ENCODE assay signal across 9 cellular contexts in genomic region chr2:224764565-224765236, GRCh38. TPM values are rescaled to one million over a fixed set of nuclear protein-coding genes. Genes with fewer than 3 reads are reported as not detected.
A peak's percentile ranks its signal among the peaks of the same experiment; 100 is the strongest.
DNase-seq lines count a peak whose midpoint lies in the region; ATAC-seq lines count a peak whose summit lies in the region.
"Had no signal": no experiment of that assay in that cellular context is flagged by ENCODE, and none has a peak within 500 bp of the region (broad histone marks: within the 10 kb centered on the region; RNA-seq: fewer than 3 reads in every experiment).

No MANE protein-coding gene starts in this region.

- H3K27me3 Mint-ChIP-seq in activated naive CD4-positive, alpha-beta T cell treated with anti-CD3 and anti-CD28 coated beads, Interleukin-2, amount 50 U/mL, for 24 hours, result no peaks in the 10 kb centered on the region
- no peaks in the 10 kb centered on the region for H3K27me3 Mint-ChIP-seq in stimulated activated naive B cell treated with anti-CD40 and anti-IgM and Interleukin-4, amounts not matched to agents 10 μg/mL and 1 μg/mL and 100 μg/mL, for 72 hours

- H3K9me3 Mint-ChIP-seq in activated naive CD4-positive, alpha-beta T cell treated with anti-CD3 and anti-CD28 coated beads, Interleukin-2, amount 50 U/mL, for 24 hours, result no peaks in the 10 kb centered on the region
- H3K9me3 Mint-ChIP-seq in stimulated activated naive B cell treated with anti-CD40 and anti-IgM and Interleukin-4, amounts not matched to agents 10 μg/mL and 1 μg/mL and 100 μg/mL, for 72 hours, result peaks cover 13 to 15% of the 10 kb centered on the region in 2 donors

- ATAC-seq in HG02623 (IDR thresholded peaks at IDR 0.05; ENCODE audit: unreplicated experiment) (peak; percentile 76), left ventricle myocardium superior (no peak), HG03439 (IDR thresholded peaks at IDR 0.05; ENCODE audit: unreplicated experiment) (no peak)
- ATAC-seq in stimulated activated naive B cell treated with anti-CD40 and anti-IgM and Interleukin-4, amounts not matched to agents 10 μg/mL and 1 μg/mL and 100 μg/mL, for 72 hours (replicated peaks), result peak; percentile 66 to 70

- intact Hi-C loops in left ventricle myocardium superior (cut with micrococcal nuclease), result no loop called here

- H3K4me3 Mint-ChIP-seq in activated naive CD4-positive, alpha-beta T cell treated with anti-CD3 and anti-CD28 coated beads, Interleukin-2, amount 50 U/mL, for 24 hours, result no peak overlapping the region
- no peak overlapping the region for H3K4me3 Mint-ChIP-seq in stimulated activated naive B cell treated with anti-CD40 and anti-IgM and Interleukin-4, amounts not matched to agents 10 μg/mL and 1 μg/mL and 100 μg/mL, for 72 hours

- H3K27ac Mint-ChIP-seq in activated naive CD4-positive, alpha-beta T cell treated with anti-CD3 and anti-CD28 coated beads, Interleukin-2, amount 50 U/mL, for 24 hours, result peak overlapping the region; percentile 71
- H3K27ac Mint-ChIP-seq in stimulated activated naive B cell treated with anti-CD40 and anti-IgM and Interleukin-4, amounts not matched to agents 10 μg/mL and 1 μg/mL and 100 μg/mL, for 72 hours, result peak overlapping the region; percentile 95

- H3K36me3 Mint-ChIP-seq in activated naive CD4-positive, alpha-beta T cell treated with anti-CD3 and anti-CD28 coated beads, Interleukin-2, amount 50 U/mL, for 24 hours, result peaks cover 72% of the 10 kb centered on the region
- H3K36me3 Mint-ChIP-seq in stimulated activated naive B cell treated with anti-CD40 and anti-IgM and Interleukin-4, amounts not matched to agents 10 μg/mL and 1 μg/mL and 100 μg/mL, for 72 hours, result peaks cover 84 to 92% of the 10 kb centered on the region in 2 donors

- H3K4me1 Mint-ChIP-seq in activated naive CD4-positive, alpha-beta T cell treated with anti-CD3 and anti-CD28 coated beads, Interleukin-2, amount 50 U/mL, for 24 hours, result peaks cover 51% of the 10 kb centered on the region
- H3K4me1 Mint-ChIP-seq in stimulated activated naive B cell treated with anti-CD40 and anti-IgM and Interleukin-4, amounts not matched to agents 10 μg/mL and 1 μg/mL and 100 μg/mL, for 72 hours, result peaks cover 19 to 24% of the 10 kb centered on the region in 2 donors

- no peak for DNase-seq in activated naive CD4-positive, alpha-beta T cell (lab: John Stamatoyannopoulos, UW)
- DNase-seq in NAMALWA (ENCODE audit: low spot score) (peak; percentile 47), left ventricle myocardium superior (no peak), anterior cingulate cortex (lab: John Stamatoyannopoulos, UW) (no peak)
- DNase-seq in stimulated activated naive B cell treated with anti-CD40 and anti-IgM and Interleukin-4, amounts not matched to agents 10 μg/mL and 1 μg/mL and 100 μg/mL, for 72 hours, result no peak

RNA-seq across cellular contexts. Expression of gene CCDC195, which starts 48.5 kb away (rescaled TPM):
- not detected for total RNA-seq in left ventricle myocardium superior
- total RNA-seq: T-helper 2 cell treated with Interferon-gamma antibody and Interleukin-4, amounts not matched to agents 100 ng/mL and 5 ng/mL, for 36 hours had no signal

Comparison
In these comparisons a context has a peak if more than half of its experiments do, and no peak if none do; other contexts are left out.
1. ATAC-seq: peak in HG02623 (single experiment) and stimulated activated naive B cell treated with anti-CD40 and anti-IgM and Interleukin-4, amounts not matched to agents 10 μg/mL and 1 μg/mL and 100 μg/mL, for 72 hours (2 of 2); none in left ventricle myocardium superior (single experiment) and HG03439 (single experiment).